15 cellular contexts compared by ENCODE assay signal in genomic region chr15:64667736-64668161, GRCh38.
A peak's percentile ranks its signal among the peaks of the same experiment; 100 is the strongest.
DNase-seq lines count a peak whose midpoint lies in the region; ATAC-seq and FAIRE-seq lines count a peak whose summit lies in the region.
"Had no signal": no experiment of that assay in that cellular context is flagged by ENCODE, and none has a peak within 500 bp of the region (broad histone marks: within the 10 kb centered on the region; RNA-seq: fewer than 3 reads in every experiment).

No MANE protein-coding gene starts in this region.

- peak; percentile 21 for FAIRE-seq in endometrium (lab: Jason Lieb, UNC)
- FAIRE-seq: GM18507 had no signal

- DNase-seq in Daoy (ENCODE audit: low read depth) (peak; percentile 32), NCI-H226 (peak; percentile 23), non-pigmented ciliary epithelial cell (ENCODE audit: low read depth) (peak; percentile 48), germinal center (ENCODE audit: low spot score) (no peak), NOMO-1 (lab: John Stamatoyannopoulos, UW; ENCODE audit: unreplicated experiment in 2 of 2) (no peak)
- DNase-seq: central memory CD4-positive, alpha-beta T cell; DMS53; NCI-H1048; NCI-H524; SHP77 treated with DMSO at 0.1 percent for 48 hours had no signal

- no peak for ATAC-seq in HG02885 (IDR thresholded peaks at IDR 0.05; ENCODE audit: poor library complexity, unreplicated experiment)
- ATAC-seq: gastroesophageal sphincter, left lobe of liver had no signal

Comparison
In these comparisons a context has a peak if more than half of its experiments do, and no peak if none do; other contexts are left out.
1. DNase-seq: peak in Daoy (single experiment), NCI-H226 (single experiment) and non-pigmented ciliary epithelial cell (single experiment); none in germinal center (single experiment) and NOMO-1 (0 of 2).